Comparison of ENCODE assay signal across 9 cellular contexts in genomic region chr19:2491130-2491801, GRCh38. TPM values are rescaled to one million over a fixed set of nuclear protein-coding genes. Genes with fewer than 3 reads are reported as not detected.
A peak's percentile ranks its signal among the peaks of the same experiment; 100 is the strongest.
DNase-seq lines count a peak whose midpoint lies in the region; ATAC-seq and TF ChIP-seq lines count a peak whose summit lies in the region.
"Had no signal": no experiment of that assay in that cellular context is flagged by ENCODE, and none has a peak within 500 bp of the region (broad histone marks: within the 10 kb centered on the region; RNA-seq: fewer than 3 reads in every experiment).

No MANE protein-coding gene starts in this region.

- H3K9me3 Mint-ChIP-seq in activated naive CD4-positive, alpha-beta T cell treated with anti-CD3 and anti-CD28 coated beads, Interleukin-2, amount 10 ng/mL, durations not matched to agents 7 days and 5 days: no peaks in the 10 kb centered on the region
- H3K9me3 Mint-ChIP-seq in activated T-cell treated with anti-CD3 and anti-CD28 coated beads, Interleukin-2, amount 50 U/mL, for 72 hours: no peaks in the 10 kb centered on the region

- peaks cover 81% of the 10 kb centered on the region for H3K27me3 Mint-ChIP-seq in activated naive CD4-positive, alpha-beta T cell treated with anti-CD3 and anti-CD28 coated beads, Interleukin-2, amount 10 ng/mL, durations not matched to agents 7 days and 5 days
- peaks cover 64% of the 10 kb centered on the region for H3K27me3 Mint-ChIP-seq in activated T-cell treated with anti-CD3 and anti-CD28 coated beads, Interleukin-2, amount 50 U/mL, for 72 hours (ENCODE audit: low read depth)

- H3K9me3 ChIP-seq in gastrocnemius medialis: no peaks in the 10 kb centered on the region
- H3K9me3 ChIP-seq: HAP-1 had no signal

- peak in 1 of 2 donors; percentile 21 for ATAC-seq in gastrocnemius medialis
- no peak for ATAC-seq in GM21423 (IDR thresholded peaks at IDR 0.05; ENCODE audit: unreplicated experiment)
- no peak for ATAC-seq in activated T-cell treated with anti-CD3 and anti-CD28 coated beads, Interleukin-2, amount 50 U/mL, for 72 hours (replicated peaks in 1 of 2)

- no peaks in the 10 kb centered on the region for H3K36me3 ChIP-seq in gastrocnemius medialis
- H3K36me3 ChIP-seq: HAP-1 had no signal

- no peak for TF ChIP-seq POLR2A in gastrocnemius medialis (IDR thresholded peaks at IDR 0.05)

- H3K4me1 Mint-ChIP-seq in activated naive CD4-positive, alpha-beta T cell treated with anti-CD3 and anti-CD28 coated beads, Interleukin-2, amount 10 ng/mL, durations not matched to agents 7 days and 5 days: peaks cover 55% of the 10 kb centered on the region
- H3K4me1 Mint-ChIP-seq in activated T-cell treated with anti-CD3 and anti-CD28 coated beads, Interleukin-2, amount 50 U/mL, for 72 hours (ENCODE audit: low read depth): peaks cover 20% of the 10 kb centered on the region

- intact Hi-C loops in gastrocnemius medialis (cut with DNase I; ENCODE audit: low total_unique reads): no loop called here

- peaks cover 30 to 51% of the 10 kb centered on the region in 2 donors for H3K4me1 ChIP-seq in gastrocnemius medialis

- CTCF ChIA-PET in activated naive CD4-positive, alpha-beta T cell treated with anti-CD3 and anti-CD28 coated beads, Interleukin-2, amount 10 ng/mL, durations not matched to agents 7 days and 5 days (lab: Charles Lee): no interaction called here

- no peak for TF ChIP-seq CTCF in gastrocnemius medialis (IDR thresholded peaks at IDR 0.05 in 4 of 5, conservative IDR thresholded peaks at IDR 0.05 in 1 of 5)

- no peak overlapping the region for H3K4me3 Mint-ChIP-seq in activated naive CD4-positive, alpha-beta T cell treated with anti-CD3 and anti-CD28 coated beads, Interleukin-2, amount 10 ng/mL, durations not matched to agents 7 days and 5 days
- H3K4me3 Mint-ChIP-seq in activated T-cell treated with anti-CD3 and anti-CD28 coated beads, Interleukin-2, amount 50 U/mL, for 72 hours: no peak overlapping the region

- no peak overlapping the region for H3K27ac Mint-ChIP-seq in activated naive CD4-positive, alpha-beta T cell treated with anti-CD3 and anti-CD28 coated beads, Interleukin-2, amount 10 ng/mL, durations not matched to agents 7 days and 5 days
- H3K27ac Mint-ChIP-seq in activated T-cell treated with anti-CD3 and anti-CD28 coated beads, Interleukin-2, amount 50 U/mL, for 72 hours: no peak overlapping the region

- H3K27ac ChIP-seq in gastrocnemius medialis: peak overlapping the region in 2 of 4 donors; percentile 12 to 34

- in situ Hi-C loops in gastrocnemius medialis (cut with MboI; ENCODE audit: low sequenced_read_pairs in 4 of 4): no loop called here

- DNase-seq in GM04504 (ENCODE audit: low read depth): peak; percentile 82
- DNase-seq in NCI-H748 (lab: John Stamatoyannopoulos, UW; ENCODE audit: unreplicated experiment): peak; percentile 83
- DNase-seq in epidermal melanocyte (ENCODE audit: insufficient read length, low spot score): peak; percentile 62
- DNase-seq in gastrocnemius medialis: peak; percentile 59 to 87
- DNase-seq in activated naive CD4-positive, alpha-beta T cell treated with anti-CD3 and anti-CD28 coated beads, Interleukin-2, amount 10 ng/mL, durations not matched to agents 7 days and 5 days: no peak
- no peak for DNase-seq in NCI-H2107 (lab: John Stamatoyannopoulos, UW)
- no peak for DNase-seq in activated T-cell treated with anti-CD3 and anti-CD28 coated beads, Interleukin-2, amount 50 U/mL, for 72 hours

- no peaks in the 10 kb centered on the region for H3K36me3 Mint-ChIP-seq in activated naive CD4-positive, alpha-beta T cell treated with anti-CD3 and anti-CD28 coated beads, Interleukin-2, amount 10 ng/mL, durations not matched to agents 7 days and 5 days
- H3K36me3 Mint-ChIP-seq in activated T-cell treated with anti-CD3 and anti-CD28 coated beads, Interleukin-2, amount 50 U/mL, for 72 hours (ENCODE audit: insufficient read depth in 2 of 2): no peaks in the 10 kb centered on the region

- no peak overlapping the region for H3K4me3 ChIP-seq in gastrocnemius medialis
- H3K4me3 ChIP-seq: HAP-1 had no signal

- no peaks in the 10 kb centered on the region for H3K27me3 ChIP-seq in gastrocnemius medialis

RNA-seq across cellular contexts. Expression of gene GADD45B, which starts 15.3 kb away (rescaled TPM):
- 10 to 100 TPM; 32.2 to 48.7 (median 41.7) TPM for total RNA-seq in gastrocnemius medialis
- total RNA-seq in activated T-cell treated with anti-CD3 and anti-CD28 coated beads, Interleukin-2, amount 50 U/mL, for 72 hours: 10 to 100 TPM; 84.4 to 84.5 TPM

RNA-seq across cellular contexts. Expression of gene LMNB2, which starts 34.5 kb away (rescaled TPM):
- total RNA-seq in gastrocnemius medialis: 10 to 100 TPM; 14.8 to 34.1 (median 23.6) TPM
- total RNA-seq in activated T-cell treated with anti-CD3 and anti-CD28 coated beads, Interleukin-2, amount 50 U/mL, for 72 hours: 10 to 100 TPM; 72.2 to 76.8 TPM

Comparison
In these comparisons a context has a peak if more than half of its experiments do, and no peak if none do; other contexts are left out.
1. DNase-seq: peak in GM04504 (single experiment), NCI-H748 (single experiment), epidermal melanocyte (single experiment) and gastrocnemius medialis (2 of 2); none in activated naive CD4-positive, alpha-beta T cell treated with anti-CD3 and anti-CD28 coated beads, Interleukin-2, amount 10 ng/mL, durations not matched to agents 7 days and 5 days (single experiment), NCI-H2107 (single experiment) and activated T-cell treated with anti-CD3 and anti-CD28 coated beads, Interleukin-2, amount 50 U/mL, for 72 hours (0 of 2).